Comparison of ENCODE assay signal across 13 cellular contexts in genomic region chr4:140309124-140309870, GRCh38.
A peak's percentile ranks its signal among the peaks of the same experiment; 100 is the strongest.
DNase-seq lines count a peak whose midpoint lies in the region; ATAC-seq and TF ChIP-seq lines count a peak whose summit lies in the region.
"Had no signal": no experiment of that assay in that cellular context is flagged by ENCODE, and none has a peak within 500 bp of the region (broad histone marks: within the 10 kb centered on the region; RNA-seq: fewer than 3 reads in every experiment).

No MANE protein-coding gene starts in this region.

- no peaks in the 10 kb centered on the region; the same call in 1 of the 2 replicates for H3K27me3 ChIP-seq in Caco-2 (replicated peaks; ENCODE audit: control insufficient read depth, insufficient read depth, low read length)
- no peaks in the 10 kb centered on the region for H3K27me3 ChIP-seq in MM.1S (replicated peaks; ENCODE audit: insufficient read depth, low read length)
- H3K27me3 ChIP-seq: body of pancreas, upper lobe of left lung had no signal

- no peak overlapping the region for H2AFZ ChIP-seq in MM.1S (ENCODE audit: low read length)

- H3K36me3 Mint-ChIP-seq in Caco-2 (ENCODE audit: insufficient read depth, unreplicated experiment): no peaks in the 10 kb centered on the region

- POLR2A ChIA-PET in Caco-2 (lab: Charles Lee): no interaction called here

- no peaks in the 10 kb centered on the region for H3K79me2 ChIP-seq in MM.1S (ENCODE audit: low read length)

- peak overlapping the region; percentile 86 for H3K27ac ChIP-seq in MM.1S (ENCODE audit: low read length)
- H3K27ac ChIP-seq: body of pancreas, upper lobe of left lung had no signal

- H3K9ac ChIP-seq in MM.1S (ENCODE audit: low read length): no peak overlapping the region

- H3K27ac Mint-ChIP-seq in Caco-2 (ENCODE audit: unreplicated experiment): no peak overlapping the region

- H3K9me3 ChIP-seq in Caco-2 (no peaks in the 10 kb centered on the region), MM.1S (replicated peaks; ENCODE audit: insufficient read depth, low read length) (no peaks in the 10 kb centered on the region)
- H3K9me3 ChIP-seq: body of pancreas, upper lobe of left lung had no signal

- H3K4me2 ChIP-seq in MM.1S (ENCODE audit: low read depth, low read length): peak overlapping the region; percentile 40

- H3K4me3 Mint-ChIP-seq in Caco-2 (ENCODE audit: unreplicated experiment): no peak overlapping the region

- H3K36me3 ChIP-seq in Caco-2 (ENCODE audit: control insufficient read depth, insufficient read depth, low read length) (no peaks in the 10 kb centered on the region), MM.1S (replicated peaks; ENCODE audit: insufficient read depth, low read length) (no peaks in the 10 kb centered on the region)
- H3K36me3 ChIP-seq: upper lobe of left lung had no signal

- intact Hi-C loops in Caco-2 (cut with micrococcal nuclease; ENCODE audit: unreplicated experiment): loop anchor here (1.0 kb wide), 1 partner anchor 17 kb away; no protein-coding TSS in a partner anchor

- H3K9me2 ChIP-seq in MM.1S (replicated peaks; ENCODE audit: insufficient read depth, low read length): no peaks in the 10 kb centered on the region

- no peaks in the 10 kb centered on the region for H3K27me3 Mint-ChIP-seq in Caco-2 (ENCODE audit: insufficient read depth, unreplicated experiment)

- H3K9me3 Mint-ChIP-seq in Caco-2 (ENCODE audit: unreplicated experiment): no peaks in the 10 kb centered on the region

- 0 out of 2 replicates have a peak, but pooled peaks cover 5% of the 10 kb centered on the region for H3K4me1 ChIP-seq in Caco-2
- H3K4me1 ChIP-seq in MM.1S (ENCODE audit: low read length): peaks cover 19% of the 10 kb centered on the region

- H3K4me1 Mint-ChIP-seq in Caco-2 (ENCODE audit: low read depth, unreplicated experiment): peaks cover 9% of the 10 kb centered on the region

- H3K4me3 ChIP-seq in Caco-2 (ENCODE audit: low read depth, low read length) (no peak overlapping the region), MM.1S (ENCODE audit: low read length) (no peak overlapping the region), epithelial cell of esophagus (ENCODE audit: low read length) (no peak overlapping the region)
- H3K4me3 ChIP-seq: body of pancreas, upper lobe of left lung had no signal

- no TSS peak for BruUV-seq in Caco-2 (replicated peaks; lab: Mats Ljungman, UMichigan)

- no peak for ATAC-seq in GM21717 (IDR thresholded peaks at IDR 0.05; ENCODE audit: unreplicated experiment)
- ATAC-seq: left colon had no signal

- TF ChIP-seq CTCF in Caco-2 (IDR thresholded peaks at IDR 0.05; ENCODE audit: insufficient read depth in 1 of 2, low read depth in 1 of 2, low read length in 1 of 2, severe bottlenecking in 1 of 2, unreplicated experiment in 1 of 2) (peak; percentile 14 to 36), MM.1S (IDR thresholded peaks at IDR 0.05; ENCODE audit: low read length) (peak; percentile 24), epithelial cell of esophagus (IDR thresholded peaks at IDR 0.05; ENCODE audit: insufficient read depth, low read depth, low read length, missing control alignments) (no peak)

- peak in 1 of 2 experiments; percentile 26 for DNase-seq in Caco-2
- peak; percentile 12 for DNase-seq in MM.1S
- DNase-seq in epithelial cell of esophagus (ENCODE audit: low read depth): peak; percentile 27
- DNase-seq in non-pigmented ciliary epithelial cell (ENCODE audit: low read depth): peak; percentile 32
- DNase-seq in NOMO-1 treated with DMSO at 0.1 percent for 48 hours (lab: John Stamatoyannopoulos, UW; ENCODE audit: unreplicated experiment): no peak
- DNase-seq in NCI-H2171 (lab: John Stamatoyannopoulos, UW): no peak
- DNase-seq in DMS79 (lab: John Stamatoyannopoulos, UW): no peak
- DNase-seq: activated CD4-positive, CD25-positive, alpha-beta regulatory T cell; DMS79 treated with DMSO at 0.1 percent for 48 hours had no signal

- H4K20me1 ChIP-seq in MM.1S (ENCODE audit: insufficient read depth, low read length): no peaks in the 10 kb centered on the region

- 0 out of 2 replicates have a peak, but pooled peaks cover 15% of the 10 kb centered on the region for H3F3A ChIP-seq in MM.1S (ENCODE audit: insufficient read depth, low read length)

- CTCF ChIA-PET in Caco-2 (lab: Charles Lee): interaction anchor here (1.7 kb wide), 1 partner anchor 17 kb away, joined by 8 read pairs; no protein-coding TSS in a partner anchor

Comparison
In these comparisons a context has a peak if more than half of its experiments do, and no peak if none do; other contexts are left out.
1. DNase-seq: peak in MM.1S (single experiment), epithelial cell of esophagus (single experiment) and non-pigmented ciliary epithelial cell (single experiment); none in NOMO-1 treated with DMSO at 0.1 percent for 48 hours (single experiment), NCI-H2171 (single experiment) and DMS79 (single experiment).